Comparison of ENCODE assay signal across 18 cellular contexts in the genomic region with DNA sequence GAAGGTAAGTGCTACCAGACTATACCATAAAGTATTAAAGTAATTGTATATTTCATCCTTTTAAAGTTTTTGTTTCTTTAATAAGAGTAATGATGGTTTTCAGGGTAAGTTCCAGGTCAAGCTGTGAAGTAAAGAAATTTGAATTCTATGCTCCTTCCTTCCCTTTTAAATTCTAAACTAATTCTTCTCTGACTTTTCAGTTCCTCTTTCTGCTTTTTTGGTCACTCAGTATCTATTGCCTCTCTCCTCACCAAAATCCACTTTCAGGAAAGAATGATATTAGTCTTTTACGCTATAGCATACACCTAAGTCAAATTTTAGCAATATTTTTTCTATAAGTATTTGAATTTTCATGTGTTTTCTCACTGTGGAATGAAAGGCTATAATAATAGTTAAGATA. TPM values are rescaled to one million over a fixed set of nuclear protein-coding genes. Genes with fewer than 3 reads are reported as not detected.
DNase-seq lines count a peak whose midpoint lies in the region; ATAC-seq and TF ChIP-seq lines count a peak whose summit lies in the region.
"Had no signal": no experiment of that assay in that cellular context is flagged by ENCODE, and none has a peak within 500 bp of the region (broad histone marks: within the 10 kb centered on the region; RNA-seq: fewer than 3 reads in every experiment).

No MANE protein-coding gene starts in this region.

- no peaks in the 10 kb centered on the region for H3K9me3 ChIP-seq in right atrium auricular region
- H3K9me3 ChIP-seq: thyroid gland had no signal

- no peak overlapping the region for H3K27ac ChIP-seq in right atrium auricular region
- H3K27ac ChIP-seq: SK-N-MC, thyroid gland had no signal

- TF ChIP-seq CTCF in right atrium auricular region (IDR thresholded peaks at IDR 0.05): no peak

- H3K27me3 ChIP-seq in right atrium auricular region: no peaks in the 10 kb centered on the region
- H3K27me3 ChIP-seq: thyroid gland had no signal

- no peaks in the 10 kb centered on the region for H3K36me3 ChIP-seq in right atrium auricular region
- H3K36me3 ChIP-seq: thyroid gland had no signal

- H3K4me1 ChIP-seq in right atrium auricular region: no peaks in the 10 kb centered on the region
- H3K4me1 ChIP-seq: thyroid gland had no signal

- no peak overlapping the region for H3K4me3 ChIP-seq in right atrium auricular region
- H3K4me3 ChIP-seq: SK-N-MC, thyroid gland had no signal

- ATAC-seq in GM19372 (IDR thresholded peaks at IDR 0.05; ENCODE audit: low read depth, unreplicated experiment) (peak; percentile 56), HG02870 (IDR thresholded peaks at IDR 0.05; ENCODE audit: unreplicated experiment) (peak; percentile 91), HG03575 (IDR thresholded peaks at IDR 0.05; ENCODE audit: extremely low read depth, insufficient number of reproducible peaks, low FRiP score, unreplicated experiment) (peak; percentile 46)

- DNase-seq in AML-193 (lab: John Stamatoyannopoulos, UW) (peak; percentile 58 to 67), SW480 (ENCODE audit: low spot score) (no peak), right atrium auricular region (ENCODE audit: low spot score) (no peak), activated T-cell treated with anti-CD3 and anti-CD28 coated beads for 4 hours (no peak), dedifferentiated amniotic fluid mesenchymal stem cell (ENCODE audit: extremely low spot score) (no peak)
- DNase-seq: 8988T; activated T-cell treated with anti-CD3 and anti-CD28 coated beads, Interleukin-2, amount 50 U/mL, for 48 hours; CD8-positive, alpha-beta memory T cell; GF-D8; mammary epithelial cell; NCI-H187 treated with DMSO at 0.1 percent for 48 hours; thyroid gland had no signal

RNA-seq across cellular contexts. Expression of a gene that starts 8.2 kb away (rescaled TPM):
- under 1 TPM; 0.35 to 0.41 TPM for total RNA-seq in right atrium auricular region
- total RNA-seq: astrocyte; CD8-positive, alpha-beta memory T cell had no signal

RNA-seq across cellular contexts. Expression of a gene that starts 11.0 kb away (rescaled TPM):
- total RNA-seq in right atrium auricular region: not detected
- total RNA-seq: astrocyte; CD8-positive, alpha-beta memory T cell; mammary epithelial cell; omental fat pad had no signal

Comparison
In these comparisons a context has a peak if more than half of its experiments do, and no peak if none do; other contexts are left out.
1. DNase-seq: peak in AML-193 (2 of 2); none in SW480 (single experiment), right atrium auricular region (single experiment), activated T-cell treated with anti-CD3 and anti-CD28 coated beads for 4 hours (single experiment) and dedifferentiated amniotic fluid mesenchymal stem cell (single experiment).
2. Peak in every context shown above with its lines, with median percentiles within 50 percentile points of each other: ATAC-seq.